In the genomic region with DNA sequence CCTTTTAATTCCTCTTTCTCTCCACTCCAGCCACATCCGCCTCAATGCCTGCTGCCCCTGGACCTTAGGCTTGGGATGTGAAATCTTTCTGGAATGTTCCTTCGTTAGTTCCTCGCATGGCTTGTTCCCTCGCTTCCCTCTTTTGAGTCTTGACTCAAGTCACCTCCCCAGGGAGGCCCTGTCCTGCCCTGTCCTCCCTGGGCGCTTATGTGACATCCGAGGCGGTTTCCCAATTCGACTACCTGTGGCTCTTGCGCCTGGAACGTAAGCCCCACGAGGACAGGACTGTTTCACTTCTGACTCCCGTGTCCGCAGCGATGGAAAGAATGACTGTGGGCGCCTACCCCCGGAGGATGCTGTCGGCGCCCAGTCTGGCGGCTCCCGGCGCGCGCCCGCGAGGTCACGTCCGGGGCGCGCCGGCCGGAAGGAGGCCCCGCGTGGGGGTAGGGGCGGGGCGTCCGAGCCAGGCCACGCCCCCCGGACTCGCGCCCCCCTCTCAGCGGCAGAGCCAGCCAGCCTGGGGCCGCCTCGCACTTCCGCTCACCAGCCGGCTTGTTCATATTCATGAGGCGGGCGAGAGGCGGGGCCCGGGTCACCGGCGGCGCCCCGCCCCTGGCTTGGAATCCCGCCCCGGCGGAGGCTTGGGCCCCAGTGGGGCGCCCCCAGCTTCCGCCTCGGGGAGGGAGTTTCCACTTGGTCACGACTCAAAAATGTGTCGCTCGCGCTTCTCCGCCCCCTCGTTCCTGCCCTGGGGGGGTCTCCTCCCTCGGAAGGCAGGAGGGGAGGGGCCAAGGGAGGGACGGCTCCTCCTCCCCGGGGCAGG, we compare ENCODE assay signal across 8 cellular contexts. TPM values are rescaled to one million over a fixed set of nuclear protein-coding genes. Genes with fewer than 3 reads are reported as not detected.
DNase-seq lines count a peak whose midpoint lies in the region; ATAC-seq and TF ChIP-seq lines count a peak whose summit lies in the region.

No MANE protein-coding gene starts in this region.

- DNase-seq in AG10803 (ENCODE audit: low read depth) (peak; percentile 94), NCI-H774 (lab: John Stamatoyannopoulos, UW) (peak; percentile 93), medulla oblongata (ENCODE audit: extremely low spot score) (peak; percentile 91)
- peak; percentile 97 for DNase-seq in activated CD4-positive, alpha-beta memory T cell treated with anti-CD3 and anti-CD28 coated beads, Interleukin-2, amount 10 ng/mL, durations not matched to agents 7 days and 5 days
- DNase-seq in effector CD4-positive, alpha-beta T cell, result peak; percentile 95
- peak; percentile 84 to 94 (median 93) for DNase-seq in stimulated activated CD4-positive, alpha-beta T cell treated with anti-CD3 and anti-CD28 coated beads, TNF-alpha, amount 100 ng/mL, for 48 hours (ENCODE audit: low read depth in 3 of 3)

- peaks cover 7% of the 10 kb centered on the region for H3K36me3 Mint-ChIP-seq in activated CD4-positive, alpha-beta memory T cell treated with anti-CD3 and anti-CD28 coated beads, Interleukin-2, amount 10 ng/mL, durations not matched to agents 7 days and 5 days (ENCODE audit: low read depth)

- CTCF ChIA-PET in activated CD4-positive, alpha-beta memory T cell treated with anti-CD3 and anti-CD28 coated beads, Interleukin-2, amount 10 ng/mL, durations not matched to agents 7 days and 5 days (lab: Charles Lee), result interaction anchor here (1.0 to 8.6 kb wide), 11 partner anchors 9 to 232 kb away, joined by 3 to 44 read pairs (median 6); a partner anchor contains a TSS

- H3K9me3 Mint-ChIP-seq in activated CD4-positive, alpha-beta memory T cell treated with anti-CD3 and anti-CD28 coated beads, Interleukin-2, amount 10 ng/mL, durations not matched to agents 7 days and 5 days, result no peaks in the 10 kb centered on the region

- peak overlapping the region; percentile 83 for H3K4me3 ChIP-seq in AG10803 (ENCODE audit: low read length)

- H3K4me1 Mint-ChIP-seq in activated CD4-positive, alpha-beta memory T cell treated with anti-CD3 and anti-CD28 coated beads, Interleukin-2, amount 10 ng/mL, durations not matched to agents 7 days and 5 days, result peaks cover 30% of the 10 kb centered on the region

- H3K27me3 Mint-ChIP-seq in activated CD4-positive, alpha-beta memory T cell treated with anti-CD3 and anti-CD28 coated beads, Interleukin-2, amount 10 ng/mL, durations not matched to agents 7 days and 5 days, result no peaks in the 10 kb centered on the region

- ATAC-seq in GM19043 (IDR thresholded peaks at IDR 0.05; ENCODE audit: low read depth, unreplicated experiment) (peak; percentile 80), HG03342 (IDR thresholded peaks at IDR 0.05; ENCODE audit: unreplicated experiment) (peak; percentile 87)

- TF ChIP-seq CTCF in AG10803 (conservative IDR thresholded peaks at IDR 0.05; ENCODE audit: low read length), result no peak

- POLR2A ChIA-PET in activated CD4-positive, alpha-beta memory T cell treated with anti-CD3 and anti-CD28 coated beads, Interleukin-2, amount 10 ng/mL, durations not matched to agents 7 days and 5 days (lab: Charles Lee), result interaction anchor here (0.7 to 4.0 kb wide), 12 partner anchors 9 to 109 kb away, joined by 3 to 43 read pairs (median 4); a partner anchor contains a TSS

- peak overlapping the region; percentile 92 for H3K27ac Mint-ChIP-seq in activated CD4-positive, alpha-beta memory T cell treated with anti-CD3 and anti-CD28 coated beads, Interleukin-2, amount 10 ng/mL, durations not matched to agents 7 days and 5 days

- peak overlapping the region; percentile 93 for H3K4me3 Mint-ChIP-seq in activated CD4-positive, alpha-beta memory T cell treated with anti-CD3 and anti-CD28 coated beads, Interleukin-2, amount 10 ng/mL, durations not matched to agents 7 days and 5 days

RNA-seq across cellular contexts. Expression of a gene that starts 8.4 kb away (rescaled TPM):
- under 1 TPM; 0.40 to 0.45 TPM for total RNA-seq in activated CD4-positive, alpha-beta memory T cell treated with anti-CD3 and anti-CD28 coated beads, Interleukin-2, amount 10 ng/mL, durations not matched to agents 7 days and 5 days

RNA-seq across cellular contexts. Expression of a gene that starts 34.6 kb away (rescaled TPM):
- 10 to 100 TPM; 12.4 to 13.5 TPM for total RNA-seq in activated CD4-positive, alpha-beta memory T cell treated with anti-CD3 and anti-CD28 coated beads, Interleukin-2, amount 10 ng/mL, durations not matched to agents 7 days and 5 days

RNA-seq across cellular contexts. Expression of a gene that starts 43.7 kb away (rescaled TPM):
- total RNA-seq in activated CD4-positive, alpha-beta memory T cell treated with anti-CD3 and anti-CD28 coated beads, Interleukin-2, amount 10 ng/mL, durations not matched to agents 7 days and 5 days, result 10 to 100 TPM; 29.7 to 33.9 TPM

Comparison
In these comparisons a context has a peak if more than half of its experiments do, and no peak if none do; other contexts are left out.
1. Peak in every context shown above with its lines: DNase-seq, ATAC-seq and H3K4me3 ChIP-seq.